In genomic region chr1:203225054-203225453, GRCh38 we compare ENCODE assay signal across 18 cellular contexts. TPM values are rescaled to one million over a fixed set of nuclear protein-coding genes. Genes with fewer than 3 reads are reported as not detected.
"Had no signal": no experiment of that assay in that cellular context is flagged by ENCODE, and none has a peak within 500 bp of the region (broad histone marks: within the 10 kb centered on the region; RNA-seq: fewer than 3 reads in every experiment).

No MANE protein-coding gene starts in this region.

- H3K9me3 Mint-ChIP-seq: naive thymus-derived CD8-positive, alpha-beta T cell; type B pancreatic cell had no signal

- H3K27ac ChIP-seq: dorsolateral prefrontal cortex, ovary, right atrium auricular region, sigmoid colon, uterus had no signal

- H3K27me3 ChIP-seq: dorsolateral prefrontal cortex, ovary, right atrium auricular region, sigmoid colon, uterus had no signal

- H3K36me3 ChIP-seq: ovary, right atrium auricular region, sigmoid colon, uterus had no signal

- H3K4me3 Mint-ChIP-seq: naive thymus-derived CD8-positive, alpha-beta T cell; type B pancreatic cell had no signal

- H3K9me3 ChIP-seq: ovary, right atrium auricular region, sigmoid colon, uterus had no signal

- DNase-seq: cortex of kidney; dorsolateral prefrontal cortex; effector CD8-positive, alpha-beta T cell; foreskin melanocyte; hypothalamus; kidney glomerular epithelial cell; mesendoderm; naive thymus-derived CD8-positive, alpha-beta T cell; ovary; sigmoid colon; small intestine; stimulated activated CD4-positive, alpha-beta T cell treated with anti-CD3 and anti-CD28 coated beads, Interleukin-12 subunit alpha, Interleukin-12 subunit beta, amount 100 ng/mL, for 4 hours; stimulated activated naive CD4-positive, alpha-beta T cell treated with Interleukin-2 at 50 U/mL for 16 hours; uterus had no signal

- H3K4me1 ChIP-seq: right atrium auricular region, sigmoid colon, uterus had no signal

- ATAC-seq: naive thymus-derived CD8-positive, alpha-beta T cell had no signal

- H3K36me3 Mint-ChIP-seq: naive thymus-derived CD8-positive, alpha-beta T cell; type B pancreatic cell had no signal

- H3K4me3 ChIP-seq: dorsolateral prefrontal cortex, ovary, right atrium auricular region, sigmoid colon, uterus had no signal

- H3K27ac Mint-ChIP-seq: naive thymus-derived CD8-positive, alpha-beta T cell; type B pancreatic cell had no signal

RNA-seq across cellular contexts. Expression of gene CHIT1, which starts 4.4 kb away (rescaled TPM):
- total RNA-seq: lung microvascular endothelial cell, right atrium auricular region, sigmoid colon had no signal

RNA-seq across cellular contexts. Expression of gene CHI3L1, which starts 38.5 kb away (rescaled TPM):
- total RNA-seq: lung microvascular endothelial cell; naive thymus-derived CD8-positive, alpha-beta T cell had no signal

RNA-seq across cellular contexts. Expression of gene MYBPH, which starts 49.4 kb away (rescaled TPM):
- total RNA-seq: lung microvascular endothelial cell; naive thymus-derived CD8-positive, alpha-beta T cell; posterior vena cava; right atrium auricular region; sigmoid colon had no signal
